6 cellular contexts compared by ENCODE assay signal in genomic region chr3:40477671-40478070, GRCh38.
DNase-seq lines count a peak whose midpoint lies in the region; ATAC-seq lines count a peak whose summit lies in the region.

No MANE protein-coding gene starts in this region.

- no peak for ATAC-seq in GM19035 (IDR thresholded peaks at IDR 0.05; ENCODE audit: unreplicated experiment)

- DNase-seq in AML-193 (lab: John Stamatoyannopoulos, UW) = peak; percentile 44 to 55
- DNase-seq in RKO (ENCODE audit: low spot score) = peak; percentile 67
- DNase-seq in hepatic stellate cell (ENCODE audit: low spot score) = peak; percentile 30
- DNase-seq in NCI-H526 (lab: John Stamatoyannopoulos, UW) = no peak
- no peak for DNase-seq in epidermal melanocyte (ENCODE audit: insufficient read length, low spot score)

Comparison
In these comparisons a context has a peak if more than half of its experiments do, and no peak if none do; other contexts are left out.
1. DNase-seq: peak in AML-193 (2 of 2), RKO (single experiment) and hepatic stellate cell (single experiment); none in NCI-H526 (0 of 2) and epidermal melanocyte (single experiment).